In the genomic region with DNA sequence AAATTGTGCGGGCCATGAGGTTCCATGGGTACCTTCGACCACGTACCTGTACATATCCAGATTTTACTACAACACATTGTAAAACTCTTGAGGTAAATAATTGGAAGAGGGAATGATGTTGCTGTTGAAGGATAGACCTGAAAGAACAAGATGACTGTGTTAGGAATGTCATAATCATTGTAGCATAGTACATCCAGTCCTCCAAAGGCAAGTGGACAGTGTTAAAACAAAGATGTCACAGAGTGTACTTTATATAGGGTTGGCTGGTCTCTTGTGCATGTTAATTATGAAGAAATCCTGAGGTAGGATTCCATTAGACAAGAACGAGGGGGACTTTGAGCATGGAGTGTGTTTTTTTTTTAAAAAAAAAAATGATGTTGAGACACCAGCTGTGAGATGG, we compare ENCODE assay signal across 27 cellular contexts. TPM values are rescaled to one million over a fixed set of nuclear protein-coding genes. Genes with fewer than 3 reads are reported as not detected.
"Had no signal": no experiment of that assay in that cellular context is flagged by ENCODE, and none has a peak within 500 bp of the region (broad histone marks: within the 10 kb centered on the region; RNA-seq: fewer than 3 reads in every experiment).

No MANE protein-coding gene starts in this region.

- H3K27me3 ChIP-seq: dorsolateral prefrontal cortex, foreskin keratinocyte, hepatocyte, left lung had no signal

- H3K36me3 ChIP-seq: esophagus muscularis mucosa, gastroesophageal sphincter, left lung, lower lobe of right lung had no signal

- H3K27ac ChIP-seq: coronary artery, dorsolateral prefrontal cortex, esophagus muscularis mucosa, foreskin keratinocyte, gastroesophageal sphincter, hepatocyte, left lung, lower lobe of right lung had no signal

- H2AFZ ChIP-seq: hepatocyte had no signal

- H3K4me1 ChIP-seq: esophagus muscularis mucosa, foreskin keratinocyte, gastroesophageal sphincter, left lung, lower lobe of right lung had no signal

- H3K4me3 ChIP-seq: coronary artery, dorsolateral prefrontal cortex, esophagus muscularis mucosa, gastroesophageal sphincter, hepatocyte, left lung, lower lobe of right lung, mucosa of descending colon had no signal

- ATAC-seq: foreskin keratinocyte, gastroesophageal sphincter, left lung, lower lobe of right lung, mucosa of descending colon had no signal

- DNase-seq: dermis blood vessel endothelial cell; dorsolateral prefrontal cortex; effector CD4-positive, alpha-beta T cell; effector memory CD4-positive, alpha-beta T cell; foreskin keratinocyte; head of caudate nucleus; hypothalamus; immature natural killer cell; islet precursor cell; kidney; kidney glomerular epithelial cell; left lung; lower lobe of right lung; mesenchymal stem cell; mucosa of descending colon; naive B cell had no signal

- H3K4me2 ChIP-seq: hepatocyte had no signal

- H3K9me3 ChIP-seq: esophagus muscularis mucosa, gastroesophageal sphincter, left lung, lower lobe of right lung, mucosa of descending colon had no signal

RNA-seq across cellular contexts. Expression of gene VWC2, which starts 30.4 kb away (rescaled TPM):
- total RNA-seq: dermis blood vessel endothelial cell, endothelial cell of umbilical vein, epithelial cell of proximal tubule, fibroblast of lung, fibroblast of villous mesenchyme, foreskin keratinocyte, hepatocyte, lung microvascular endothelial cell, mesenteric fat pad, myocyte had no signal
- polyA plus RNA-seq: endothelial cell of umbilical vein, fibroblast of lung, foreskin keratinocyte, hepatocyte, immature natural killer cell had no signal
